ENCODE assay signal across 8 cellular contexts in genomic region chr7:158816271-158816670, GRCh38. TPM values are rescaled to one million over a fixed set of nuclear protein-coding genes. Genes with fewer than 3 reads are reported as not detected.
A peak's percentile ranks its signal among the peaks of the same experiment; 100 is the strongest.
DNase-seq lines count a peak whose midpoint lies in the region; ATAC-seq and TF ChIP-seq lines count a peak whose summit lies in the region.

No MANE protein-coding gene starts in this region.

- no peaks in the 10 kb centered on the region for H3K27me3 ChIP-seq in lung (ENCODE audit: control insufficient read depth, insufficient read depth)
- no peaks in the 10 kb centered on the region for H3K27me3 ChIP-seq in transverse colon

- DNase-seq in activated CD8-positive, alpha-beta memory T cell treated with anti-CD3 and anti-CD28 coated beads, Interleukin-2, amount 10 ng/mL, durations not matched to agents 7 days and 5 days, result no peak
- no peak for DNase-seq in activated CD8-positive, alpha-beta memory T cell treated with anti-CD3 and anti-CD28 coated beads, Interleukin-2, amount 50 U/mL, for 4 hours
- DNase-seq in lung (ENCODE audit: low spot score) (no peak), transverse colon (no peak), middle frontal gyrus (ENCODE audit: extremely low spot score, low spot score) (no peak)

- WGBS in lung, 2 donors, result 59 to 73% methylated on average over 3 of the region's 3 CpGs
- 67 to 100% methylated on average over 1 to 3 of the region's 3 CpGs for WGBS in transverse colon (ENCODE audit: low coverage in 1 of 2), 2 donors

- no peak for TF ChIP-seq EP300 in transverse colon (IDR thresholded peaks at IDR 0.05; ENCODE audit: low read depth)

- ATAC-seq in activated CD8-positive, alpha-beta memory T cell treated with anti-CD3 and anti-CD28 coated beads, Interleukin-2, amount 10 ng/mL, durations not matched to agents 7 days and 5 days, result no peak
- ATAC-seq in lung (ENCODE audit: insufficient read depth, low FRiP score), result no peak
- ATAC-seq in HG03520 (IDR thresholded peaks at IDR 0.05; ENCODE audit: unreplicated experiment), result no peak
- no peak for ATAC-seq in HG03378 (IDR thresholded peaks at IDR 0.05; ENCODE audit: unreplicated experiment)

- H3K4me1 ChIP-seq in lung (ENCODE audit: control insufficient read depth in 2 of 2, insufficient read depth in 2 of 2, low read length in 2 of 2) (peaks cover 22 to 50% of the 10 kb centered on the region in 2 donors), transverse colon (peaks cover 49 to 93% (median 72%) of the 10 kb centered on the region in 4 donors)

- H3K4me3 Mint-ChIP-seq in activated CD8-positive, alpha-beta memory T cell treated with anti-CD3 and anti-CD28 coated beads, Interleukin-2, amount 10 ng/mL, durations not matched to agents 7 days and 5 days, result no peak overlapping the region
- peak overlapping the region in 2 of 5 experiments; percentile 24 to 29 for H3K4me3 Mint-ChIP-seq in brain

- H3K4me3 ChIP-seq in lung (no peak overlapping the region), transverse colon (no peak overlapping the region)

- TF ChIP-seq POLR2A in transverse colon (IDR thresholded peaks at IDR 0.05), result no peak

- H3K36me3 ChIP-seq in lung (ENCODE audit: control insufficient read depth in 2 of 2, insufficient read depth in 2 of 2, low read length in 2 of 2) (no peaks in the 10 kb centered on the region), transverse colon (no peaks in the 10 kb centered on the region)

- CTCF ChIA-PET in activated CD8-positive, alpha-beta memory T cell treated with anti-CD3 and anti-CD28 coated beads, Interleukin-2, amount 10 ng/mL, durations not matched to agents 7 days and 5 days (lab: Charles Lee), result interaction anchor here (1.3 to 1.6 kb wide), 2 partner anchors 31 to 75 kb away, joined by 3 read pairs; no protein-coding TSS in a partner anchor

- intact Hi-C loops in transverse colon (cut with DNase I; ENCODE audit: low total_unique reads), result no loop called here

- H3K27me3 Mint-ChIP-seq in activated CD8-positive, alpha-beta memory T cell treated with anti-CD3 and anti-CD28 coated beads, Interleukin-2, amount 10 ng/mL, durations not matched to agents 7 days and 5 days, result no peaks in the 10 kb centered on the region
- no peaks in the 10 kb centered on the region for H3K27me3 Mint-ChIP-seq in brain

- TF ChIP-seq CTCF in brain (conservative IDR thresholded peaks at IDR 0.05), result no peak
- no peak for TF ChIP-seq CTCF in lung (IDR thresholded peaks at IDR 0.05; ENCODE audit: control extremely low read depth, extremely low read depth)
- TF ChIP-seq CTCF in transverse colon (IDR thresholded peaks at IDR 0.05), result no peak

- H3K9me3 Mint-ChIP-seq in activated CD8-positive, alpha-beta memory T cell treated with anti-CD3 and anti-CD28 coated beads, Interleukin-2, amount 10 ng/mL, durations not matched to agents 7 days and 5 days (ENCODE audit: low read depth), result no peaks in the 10 kb centered on the region
- H3K9me3 Mint-ChIP-seq in brain, result no peaks in the 10 kb centered on the region

- peak overlapping the region; percentile 92 for H3K27ac Mint-ChIP-seq in activated CD8-positive, alpha-beta memory T cell treated with anti-CD3 and anti-CD28 coated beads, Interleukin-2, amount 10 ng/mL, durations not matched to agents 7 days and 5 days
- H3K27ac Mint-ChIP-seq in brain, result peak overlapping the region in 3 of 5 experiments; percentile 23 to 58 (median 57)

- in situ Hi-C loops in transverse colon (cut with MboI; ENCODE audit: low pct_ligation_motif_present in 1 of 4, low pct_unique_long_range_greater_than_20kb in 1 of 4, low sequenced_read_pairs in 3 of 4), result no loop called here

- H3K27ac ChIP-seq in lung (ENCODE audit: low read depth in 1 of 2, low read length in 1 of 2), result peak overlapping the region; percentile 70 to 87
- H3K27ac ChIP-seq in transverse colon, result peak overlapping the region; percentile 90 to 94 (median 92)

- H3K9me3 ChIP-seq in lung (ENCODE audit: control insufficient read depth in 2 of 2, insufficient read depth in 1 of 2, low read length in 1 of 2) (no peaks in the 10 kb centered on the region), transverse colon (no peaks in the 10 kb centered on the region)

- peaks cover 16% of the 10 kb centered on the region for H3K36me3 Mint-ChIP-seq in activated CD8-positive, alpha-beta memory T cell treated with anti-CD3 and anti-CD28 coated beads, Interleukin-2, amount 10 ng/mL, durations not matched to agents 7 days and 5 days
- H3K36me3 Mint-ChIP-seq in brain, result peaks cover 7% of the 10 kb centered on the region

- peaks cover 94% of the 10 kb centered on the region for H3K4me1 Mint-ChIP-seq in activated CD8-positive, alpha-beta memory T cell treated with anti-CD3 and anti-CD28 coated beads, Interleukin-2, amount 10 ng/mL, durations not matched to agents 7 days and 5 days
- peaks cover 77% of the 10 kb centered on the region for H3K4me1 Mint-ChIP-seq in brain

RNA-seq across cellular contexts. Expression of gene ESYT2, which starts 13.0 kb away (rescaled TPM):
- total RNA-seq in activated CD8-positive, alpha-beta memory T cell treated with anti-CD3 and anti-CD28 coated beads, Interleukin-2, amount 10 ng/mL, durations not matched to agents 7 days and 5 days, result 10 to 100 TPM; 79.8 to 86.0 TPM
- polyA plus RNA-seq in brain (ENCODE audit: insufficient read depth, low read depth, low replicate concordance), result 32.1 TPM
- total RNA-seq in lung, result 10 to 100 TPM; 79.7 to 83.0 TPM
- 10 to 100 TPM; 16.4 to 36.2 TPM for polyA plus RNA-seq in lung
- total RNA-seq in transverse colon, result 100 to 1,000 TPM in 1 of 4 donors, 10 to 100 TPM in 3; 78.6 to 113 (median 87.3) TPM

RNA-seq across cellular contexts. Expression of gene DYNC2I1, which starts 40.1 kb away (rescaled TPM):
- 10 to 100 TPM; 10.7 to 15.6 TPM for total RNA-seq in activated CD8-positive, alpha-beta memory T cell treated with anti-CD3 and anti-CD28 coated beads, Interleukin-2, amount 10 ng/mL, durations not matched to agents 7 days and 5 days
- polyA plus RNA-seq in brain (ENCODE audit: insufficient read depth, low read depth, low replicate concordance), result 4.6 TPM
- total RNA-seq in lung, result 10 to 100 TPM; 25.6 to 26.2 TPM
- 10 to 100 TPM; 10.3 to 14.0 TPM for polyA plus RNA-seq in lung
- total RNA-seq in transverse colon, result 100 to 1,000 TPM in 1 of 4 donors, 10 to 100 TPM in 3; 24.3 to 105 (median 51.5) TPM
